ENCODE assay signal across 20 cellular contexts in genomic region chr17:57213180-57213825, GRCh38. TPM values are rescaled to one million over a fixed set of nuclear protein-coding genes. Genes with fewer than 3 reads are reported as not detected.
DNase-seq lines count a peak whose midpoint lies in the region; FAIRE-seq and TF ChIP-seq lines count a peak whose summit lies in the region.
"Had no signal": no experiment of that assay in that cellular context is flagged by ENCODE, and none has a peak within 500 bp of the region (broad histone marks: within the 10 kb centered on the region; RNA-seq: fewer than 3 reads in every experiment).

No MANE protein-coding gene starts in this region.

- no peak for FAIRE-seq in astrocyte (lab: Jason Lieb, UNC)
- FAIRE-seq: GM12878, GM19239 had no signal

- peak overlapping the region; percentile 35 for H3K27ac Mint-ChIP-seq in astrocyte (ENCODE audit: unreplicated experiment)
- H3K27ac Mint-ChIP-seq: CD8-positive, alpha-beta memory T cell had no signal

- H3K27ac ChIP-seq in astrocyte (ENCODE audit: low read depth, low read length) (no peak overlapping the region), epithelial cell of prostate (peak overlapping the region; percentile 44), testis (no peak overlapping the region)
- H3K27ac ChIP-seq: BLaER1 treated with 17β-estradiol and CSF1 and Interleukin-3, amounts not matched to agents 10 nM and 100 nM; GM23248 had no signal

- H3K27me3 Mint-ChIP-seq in astrocyte (ENCODE audit: low read depth, unreplicated experiment), result no peaks in the 10 kb centered on the region

- no peak overlapping the region for H3K9ac ChIP-seq in astrocyte (ENCODE audit: low read length)
- H3K9ac ChIP-seq: BLaER1 treated with 17β-estradiol and CSF1 and Interleukin-3, amounts not matched to agents 10 nM and 100 nM; GM23248 had no signal

- peaks cover 9% of the 10 kb centered on the region for H3K4me1 Mint-ChIP-seq in astrocyte (ENCODE audit: low read depth, unreplicated experiment)
- H3K4me1 Mint-ChIP-seq: CD8-positive, alpha-beta memory T cell had no signal

- H3K36me3 ChIP-seq in astrocyte (ENCODE audit: insufficient read depth, low read length) (no peaks in the 10 kb centered on the region), testis (ENCODE audit: low read depth, missing control alignments) (no peaks in the 10 kb centered on the region)
- H3K36me3 ChIP-seq: BLaER1 treated with 17β-estradiol and CSF1 and Interleukin-3, amounts not matched to agents 10 nM and 100 nM had no signal

- peak; percentile 4 for DNase-seq in M059J (ENCODE audit: low read depth)
- DNase-seq in astrocyte (ENCODE audit: low read depth), result no peak
- no peak for DNase-seq in epithelial cell of prostate (ENCODE audit: low read depth, low spot score)
- DNase-seq in testis, result peak; percentile 54
- DNase-seq in NCI-H69 (lab: John Stamatoyannopoulos, UW), result no peak
- DNase-seq in germinal center (ENCODE audit: low spot score), result no peak
- DNase-seq in NCI-H146 treated with DMSO at 0.1 percent for 48 hours (lab: John Stamatoyannopoulos, UW; ENCODE audit: unreplicated experiment), result no peak
- DNase-seq: CD8-positive, alpha-beta memory T cell; DMS53; EL; GM23248; KG1; NCI-H1048; NCI-H1436; NCI-H2029; NCI-H2171; NCI-H446 had no signal

- TF ChIP-seq POLR2A in testis (IDR thresholded peaks at IDR 0.05), result no peak

- no peak overlapping the region for H3K4me3 Mint-ChIP-seq in astrocyte (ENCODE audit: unreplicated experiment)
- H3K4me3 Mint-ChIP-seq: CD8-positive, alpha-beta memory T cell had no signal

- no peaks in the 10 kb centered on the region for H3K27me3 ChIP-seq in astrocyte (ENCODE audit: insufficient read depth, low read length)
- H3K27me3 ChIP-seq in testis, result no peaks in the 10 kb centered on the region
- H3K27me3 ChIP-seq: BLaER1 treated with 17β-estradiol and CSF1 and Interleukin-3, amounts not matched to agents 10 nM and 100 nM had no signal

- no peaks in the 10 kb centered on the region for H3K36me3 Mint-ChIP-seq in astrocyte (ENCODE audit: low read depth, unreplicated experiment)

- no peaks in the 10 kb centered on the region for H3K9me3 ChIP-seq in astrocyte (ENCODE audit: insufficient read depth, low read depth, low read length)
- no peaks in the 10 kb centered on the region for H3K9me3 ChIP-seq in testis

- no peak overlapping the region for H3K4me2 ChIP-seq in astrocyte (ENCODE audit: low read length)
- H3K4me2 ChIP-seq: BLaER1 treated with 17β-estradiol and CSF1 and Interleukin-3, amounts not matched to agents 10 nM and 100 nM had no signal

- no peak overlapping the region for H3K4me3 ChIP-seq in astrocyte (ENCODE audit: insufficient read depth, low read depth, low read length)
- H3K4me3 ChIP-seq in testis, result no peak overlapping the region
- H3K4me3 ChIP-seq: BLaER1 treated with 17β-estradiol and CSF1 and Interleukin-3, amounts not matched to agents 10 nM and 100 nM; GM12878; GM23248 had no signal

- peaks cover 18% of the 10 kb centered on the region for H3K4me1 ChIP-seq in astrocyte (ENCODE audit: insufficient read depth, low read length)
- H3K4me1 ChIP-seq in testis, result no peaks in the 10 kb centered on the region
- H3K4me1 ChIP-seq: BLaER1 treated with 17β-estradiol and CSF1 and Interleukin-3, amounts not matched to agents 10 nM and 100 nM had no signal

- peaks cover 9% of the 10 kb centered on the region for H3K9me3 Mint-ChIP-seq in astrocyte (ENCODE audit: unreplicated experiment)

- 75 to 77% methylated on average over 5 of the region's 5 CpGs for WGBS in testis, 2 donors

- intact Hi-C loops in testis (cut with DNase I; ENCODE audit: low total_unique reads), result no loop called here

- TF ChIP-seq CTCF in astrocyte (IDR thresholded peaks at IDR 0.05; ENCODE audit: insufficient read depth, low read depth, low read length) (no peak), testis (IDR thresholded peaks at IDR 0.05) (no peak)

- no peaks in the 10 kb centered on the region for H3K79me2 ChIP-seq in astrocyte (ENCODE audit: insufficient read depth, low read length)

- no peaks in the 10 kb centered on the region for H4K20me1 ChIP-seq in astrocyte (ENCODE audit: insufficient read depth, low read length)
- H4K20me1 ChIP-seq: BLaER1 treated with 17β-estradiol and CSF1 and Interleukin-3, amounts not matched to agents 10 nM and 100 nM had no signal

- no peak overlapping the region for H2AFZ ChIP-seq in astrocyte (ENCODE audit: low read depth, low read length)
- H2AFZ ChIP-seq: GM23248 had no signal

RNA-seq across cellular contexts. Expression of gene MSI2, which starts 43.0 kb away (rescaled TPM):
- 16.1 and 28.6 TPM in 2 replicates for total RNA-seq in M059J (2014; rRNA removed; shearing (Covaris generic))
- total RNA-seq in astrocyte (53.7 and 67.9 TPM in 2 replicates), testis (100 to 1,000 TPM in 1 of 2 donors, 10 to 100 TPM in 1; 76.6 to 106 TPM)
- 46.5 TPM for polyA plus RNA-seq in testis (ENCODE audit: insufficient read depth, low read depth, low replicate concordance)

Comparison
In these comparisons a context has a peak if more than half of its experiments do, and no peak if none do; other contexts are left out.
1. DNase-seq: peak in M059J (single experiment) and testis (single experiment); none in astrocyte (single experiment), epithelial cell of prostate (single experiment), NCI-H69 (single experiment), germinal center (single experiment) and NCI-H146 treated with DMSO at 0.1 percent for 48 hours (single experiment).